ENCODE assay signal across 8 cellular contexts in the genomic region with DNA sequence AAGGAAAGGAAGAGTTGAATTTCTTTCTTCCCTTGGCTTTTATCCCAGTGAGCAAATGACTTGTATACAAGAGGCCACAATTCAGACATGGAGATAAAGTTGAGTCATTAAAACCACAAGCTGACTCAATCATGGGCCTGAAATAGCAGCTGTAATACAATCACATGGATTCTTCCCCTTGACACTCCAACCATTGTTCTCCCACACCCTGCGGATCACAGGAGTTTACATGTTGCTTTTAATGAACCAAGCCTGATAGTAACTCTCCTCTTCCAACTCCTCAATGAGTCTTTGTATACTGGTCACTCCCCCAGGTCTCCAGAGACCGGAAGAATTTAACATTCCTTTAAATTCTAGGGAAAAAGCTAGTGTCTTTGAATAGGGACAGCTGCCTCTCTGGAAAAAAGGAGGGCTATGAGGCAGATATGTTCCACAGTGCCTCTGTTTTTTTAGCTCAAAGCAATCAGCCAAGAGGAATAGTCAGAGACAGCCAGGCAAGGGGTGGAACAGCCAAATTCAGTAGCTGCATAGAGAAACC. TPM values are rescaled to one million over a fixed set of nuclear protein-coding genes. Genes with fewer than 3 reads are reported as not detected.
A peak's percentile ranks its signal among the peaks of the same experiment; 100 is the strongest.
DNase-seq lines count a peak whose midpoint lies in the region; ATAC-seq and TF ChIP-seq lines count a peak whose summit lies in the region.

No MANE protein-coding gene starts in this region.

- DNase-seq in ELR (ENCODE audit: low read depth) (peak; percentile 99), NCI-H446 treated with DMSO at 0.1 percent for 48 hours (lab: John Stamatoyannopoulos, UW) (peak; percentile 56), mammary epithelial cell (peak; percentile 99), GM13977 (ENCODE audit: low spot score) (no peak)

- no peak for TF ChIP-seq CTCF in mammary epithelial cell (conservative IDR thresholded peaks at IDR 0.05 in 1 of 2, IDR thresholded peaks at IDR 0.05 in 1 of 2; ENCODE audit: extremely low read depth in 1 of 2, insufficient read depth in 1 of 2, low read depth in 1 of 2, low read length in 2 of 2)
- TF ChIP-seq CTCF in liver (IDR thresholded peaks at IDR 0.05; ENCODE audit: low read depth, low read length, missing input control), result no peak
- TF ChIP-seq CTCF in GM13977 (IDR thresholded peaks at IDR 0.05; ENCODE audit: extremely low read depth, insufficient read depth, missing control alignments), result no peak

- H3K4me2 ChIP-seq in mammary epithelial cell (ENCODE audit: insufficient read depth, low read depth, low read length), result peak overlapping the region; percentile 24

- peaks cover 23% of the 10 kb centered on the region for H3K79me2 ChIP-seq in mammary epithelial cell (ENCODE audit: insufficient read depth, low read length)

- H3K9ac ChIP-seq in mammary epithelial cell (ENCODE audit: insufficient read depth, low read length) (peak overlapping the region; percentile 87), liver (ENCODE audit: low read depth in 1 of 2, low read length in 2 of 2) (no peak overlapping the region)

- ATAC-seq in HG03097 (IDR thresholded peaks at IDR 0.05; ENCODE audit: low FRiP score, unreplicated experiment) (no peak), GM21447 (IDR thresholded peaks at IDR 0.05; ENCODE audit: unreplicated experiment) (no peak)

- no peaks in the 10 kb centered on the region for H4K20me1 ChIP-seq in mammary epithelial cell (ENCODE audit: insufficient read depth, low read length)

- H3K27ac ChIP-seq in mammary epithelial cell (ENCODE audit: insufficient read depth, low read depth, low read length), result peak overlapping the region; percentile 98
- H3K27ac ChIP-seq in liver (ENCODE audit: low read depth in 1 of 2, low read length in 2 of 2), result peak overlapping the region; percentile 32 to 35
- H3K27ac ChIP-seq in temporal lobe (ENCODE audit: low read depth, low read length), result peak overlapping the region; percentile 55

- CTCF ChIA-PET in mammary epithelial cell (lab: Charles Lee; ENCODE audit: low non-redundant PET), result interaction anchor here (0.6 to 1.5 kb wide), 6 partner anchors 9 to 104 kb away, joined by 3 to 7 read pairs (median 4); a partner anchor contains a TSS

- no TSS peak for BruUV-seq in mammary epithelial cell (replicated peaks; lab: Mats Ljungman, UMichigan)

- WGBS in mammary epithelial cell (ENCODE audit: low coverage, missing lambda C conversion rate), result 0% methylated on average over 2 of the region's 2 CpGs
- 78% methylated on average over 2 of the region's 2 CpGs for WGBS in liver

- TF ChIP-seq RAD21 in liver (IDR thresholded peaks at IDR 0.05), result no peak

- dilution Hi-C loops in mammary epithelial cell (cut with HindIII; ENCODE audit: low sequenced_read_pairs), result loop anchor here (5.0 kb wide), 1 partner anchor 39 kb away; no protein-coding TSS in a partner anchor

- in situ Hi-C loops in mammary epithelial cell (cut with MboI; ENCODE audit: low sequenced_read_pairs in 2 of 2) (loop anchor here (5.0 kb wide), 1 partner anchor 44 kb away; a partner anchor contains a TSS), GM13977 (cut with MboI; ENCODE audit: low pct_unique_long_range_greater_than_20kb, low sequenced_read_pairs, unreplicated experiment) (no loop called here)

- H3K36me3 ChIP-seq in mammary epithelial cell (ENCODE audit: insufficient read depth, low read length) (peaks cover 29% of the 10 kb centered on the region), liver (ENCODE audit: control insufficient read depth in 4 of 4, insufficient read depth in 3 of 4, low read depth in 1 of 4, low read length in 3 of 4) (peaks cover 14 to 59% (median 57%) of the 10 kb centered on the region in 4 donors)

- no peak overlapping the region for H2AFZ ChIP-seq in mammary epithelial cell (ENCODE audit: low read depth, low read length)

- no peak overlapping the region for H3K4me3 ChIP-seq in mammary epithelial cell (replicated peaks in 1 of 3; ENCODE audit: insufficient read depth in 1 of 3, low read depth in 2 of 3, low read length in 3 of 3)
- no peak overlapping the region for H3K4me3 ChIP-seq in liver (ENCODE audit: low read depth in 1 of 3, low read length in 3 of 3)

- H3K4me1 ChIP-seq in mammary epithelial cell (ENCODE audit: insufficient read depth, low read length) (peaks cover 58% of the 10 kb centered on the region), liver (ENCODE audit: control insufficient read depth in 4 of 4, insufficient read depth in 4 of 4, low read length in 3 of 4) (peaks cover 4 to 24% (median 19%) of the 10 kb centered on the region in 4 donors)

- intact Hi-C loops in mammary epithelial cell (cut with micrococcal nuclease), result loop anchor here (2.0 to 5.0 kb wide), 3 partner anchors 37 to 149 kb away; a partner anchor contains a TSS

- no peaks in the 10 kb centered on the region for H3K9me3 ChIP-seq in mammary epithelial cell (replicated peaks; ENCODE audit: insufficient read depth, low read length)
- H3K9me3 ChIP-seq in liver (ENCODE audit: control insufficient read depth in 4 of 4, low read length in 3 of 4), result no peaks in the 10 kb centered on the region

- H3K27me3 ChIP-seq in mammary epithelial cell (ENCODE audit: insufficient read depth, low read length) (no peaks in the 10 kb centered on the region), liver (ENCODE audit: control insufficient read depth in 4 of 4, insufficient read depth in 4 of 4, low read length in 3 of 4) (no peaks in the 10 kb centered on the region)

TF ChIP-seq in liver, 16 proteins besides CTCF, POLR2A, EP300 and RAD21:
- TF ChIP-seq, protein P1, sequence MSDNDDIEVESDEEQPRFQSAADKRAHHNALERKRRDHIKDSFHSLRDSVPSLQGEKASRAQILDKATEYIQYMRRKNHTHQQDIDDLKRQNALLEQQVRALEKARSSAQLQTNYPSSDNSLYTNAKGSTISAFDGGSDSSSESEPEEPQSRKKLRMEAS (IDR thresholded peaks at IDR 0.05), result peak; percentile 25
- TF ChIP-seq SP1 (IDR thresholded peaks at IDR 0.05), result peak; percentile 14
- TF ChIP-seq RXRA (IDR thresholded peaks at IDR 0.05), result peak in 1 of 2 donors; percentile 5
- TF ChIP-seq, protein P2, sequence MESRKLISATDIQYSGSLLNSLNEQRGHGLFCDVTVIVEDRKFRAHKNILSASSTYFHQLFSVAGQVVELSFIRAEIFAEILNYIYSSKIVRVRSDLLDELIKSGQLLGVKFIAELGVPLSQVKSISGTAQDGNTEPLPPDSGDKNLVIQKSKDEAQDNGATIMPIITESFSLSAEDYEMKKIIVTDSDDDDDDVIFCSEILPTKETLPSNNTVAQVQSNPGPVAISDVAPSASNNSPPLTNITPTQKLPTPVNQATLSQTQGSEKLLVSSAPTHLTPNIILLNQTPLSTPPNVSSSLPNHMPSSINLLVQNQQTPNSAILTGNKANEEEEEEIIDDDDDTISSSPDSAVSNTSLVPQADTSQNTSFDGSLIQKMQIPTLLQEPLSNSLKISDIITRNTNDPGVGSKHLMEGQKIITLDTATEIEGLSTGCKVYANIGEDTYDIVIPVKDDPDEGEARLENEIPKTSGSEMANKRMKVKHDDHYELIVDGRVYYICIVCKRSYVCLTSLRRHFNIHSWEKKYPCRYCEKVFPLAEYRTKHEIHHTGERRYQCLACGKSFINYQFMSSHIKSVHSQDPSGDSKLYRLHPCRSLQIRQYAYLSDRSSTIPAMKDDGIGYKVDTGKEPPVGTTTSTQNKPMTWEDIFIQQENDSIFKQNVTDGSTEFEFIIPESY (IDR thresholded peaks at IDR 0.05), result no peak
- TF ChIP-seq, protein P3, sequence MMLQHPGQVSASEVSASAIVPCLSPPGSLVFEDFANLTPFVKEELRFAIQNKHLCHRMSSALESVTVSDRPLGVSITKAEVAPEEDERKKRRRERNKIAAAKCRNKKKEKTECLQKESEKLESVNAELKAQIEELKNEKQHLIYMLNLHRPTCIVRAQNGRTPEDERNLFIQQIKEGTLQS (IDR thresholded peaks at IDR 0.05), result no peak
- TF ChIP-seq GABPA (IDR thresholded peaks at IDR 0.05 in 1 of 2, conservative IDR thresholded peaks at IDR 0.05 in 1 of 2), result no peak
- peak; percentile 19 for TF ChIP-seq NR2F2 (IDR thresholded peaks at IDR 0.05)

RNA-seq across cellular contexts. Expression of a gene that starts 32.4 kb away (rescaled TPM):
- 1 to 10 TPM; 1.8 to 3.3 TPM for total RNA-seq in mammary epithelial cell
- 0.59 TPM for polyA plus RNA-seq in mammary epithelial cell
- polyA minus RNA-seq in mammary epithelial cell, result 1.7 TPM
- 1 to 10 TPM in 1 of 2 donors, under 1 TPM in 1; 0.19 to 1.1 TPM for total RNA-seq in liver
- polyA plus RNA-seq in liver, result under 1 TPM in 1 of 2 donors, not detected in 1; 0.02 TPM
- total RNA-seq in temporal lobe, result 4.7 TPM

RNA-seq across cellular contexts. Expression of a gene that starts 36.5 kb away (rescaled TPM):
- total RNA-seq in mammary epithelial cell, result 1 to 10 TPM; 1.2 to 2.7 TPM
- 0.14 TPM for polyA plus RNA-seq in mammary epithelial cell
- 0.21 TPM for polyA minus RNA-seq in mammary epithelial cell
- 1 to 10 TPM in 1 of 2 donors, under 1 TPM in 1; 0.33 to 1.4 TPM for total RNA-seq in liver
- not detected for polyA plus RNA-seq in liver
- total RNA-seq in temporal lobe, result 87.3 TPM

RNA-seq across cellular contexts. Expression of a gene that starts 45.5 kb away (rescaled TPM):
- 10 to 100 TPM; 74.7 to 76.3 TPM for total RNA-seq in mammary epithelial cell
- polyA plus RNA-seq in mammary epithelial cell, result 48.6 TPM
- 134 TPM for polyA minus RNA-seq in mammary epithelial cell
- total RNA-seq in liver, result 1 to 10 TPM; 3.7 to 5.7 TPM
- 10 to 100 TPM in 1 of 2 donors, 1 to 10 TPM in 1; 6.8 to 11.0 TPM for polyA plus RNA-seq in liver
- 45.7 TPM for total RNA-seq in temporal lobe

Comparison
In these comparisons a context has a peak if more than half of its experiments do, and no peak if none do; other contexts are left out.
1. H3K27ac ChIP-seq: peak in every context shown above with its lines; median percentile 98 in mammary epithelial cell; 55 in temporal lobe; 34 in liver.
2. RNA of a gene that starts 36.5 kb away (total RNA-seq): 87.3 TPM in temporal lobe (single experiment); 1.2 to 2.7 TPM in mammary epithelial cell and 0.33 to 1.4 TPM in liver; every median in the first group is over 10 times any median in the second.